Comparison of ENCODE assay signal across 8 cellular contexts in genomic region chr4:151362404-151363164, GRCh38. TPM values are rescaled to one million over a fixed set of nuclear protein-coding genes. Genes with fewer than 3 reads are reported as not detected.
DNase-seq lines count a peak whose midpoint lies in the region; TF ChIP-seq lines count a peak whose summit lies in the region.

No MANE protein-coding gene starts in this region.

- no peak overlapping the region for H3K4me2 ChIP-seq in GM23248 (ENCODE audit: unreplicated experiment)
- no peak overlapping the region for H3K4me2 ChIP-seq in Karpas-422 (ENCODE audit: low read depth, low read length, poor library complexity, severe bottlenecking)

- no peaks in the 10 kb centered on the region for H3F3A ChIP-seq in GM23248 (ENCODE audit: insufficient read depth)

- in situ Hi-C loops in GM23248 (cut with MboI) = loop anchor here (25.0 kb wide), 2 partner anchors 250 to 1025 kb away; no protein-coding TSS in a partner anchor

- H3K9me3 ChIP-seq in GM23248 (ENCODE audit: low read depth) (no peaks in the 10 kb centered on the region), Karpas-422 (ENCODE audit: low read length) (no peaks in the 10 kb centered on the region), neuron (ENCODE audit: low read length) (no peaks in the 10 kb centered on the region)

- 36 to 45% methylated on average over 11 to 14 of the region's 14 CpGs for WGBS in GM23248 (ENCODE audit: low coverage in 1 of 2, low lambda C conversion rate in 2 of 2, missing lambda C conversion rate in 2 of 2), 2 experiments

- no peaks in the 10 kb centered on the region for H3K79me2 ChIP-seq in GM23248 (ENCODE audit: insufficient read depth)
- no peaks in the 10 kb centered on the region for H3K79me2 ChIP-seq in Karpas-422 (ENCODE audit: low read length)

- H4K20me1 ChIP-seq in GM23248 (ENCODE audit: insufficient read depth) = no peaks in the 10 kb centered on the region
- no peaks in the 10 kb centered on the region for H4K20me1 ChIP-seq in Karpas-422 (ENCODE audit: insufficient read depth, low read depth, low read length)

- H2AFZ ChIP-seq in GM23248 (peak overlapping the region; percentile 80), Karpas-422 (ENCODE audit: low read length) (peak overlapping the region; percentile 32; the same call in 1 of the 2 replicates), neuron (ENCODE audit: low read depth, low read length) (peak overlapping the region; percentile 56)

- no peaks in the 10 kb centered on the region for H3K27me3 ChIP-seq in GM23248 (replicated peaks; ENCODE audit: insufficient read depth)
- no peaks in the 10 kb centered on the region for H3K27me3 ChIP-seq in Karpas-422 (ENCODE audit: low read length)
- no peaks in the 10 kb centered on the region for H3K27me3 ChIP-seq in neuron (ENCODE audit: insufficient read depth, low read length)

- H3K9me2 ChIP-seq in GM23248 (ENCODE audit: insufficient read depth) (no peaks in the 10 kb centered on the region), Karpas-422 (replicated peaks; ENCODE audit: insufficient read depth, low read length) (no peaks in the 10 kb centered on the region)

- DNase-seq in ELF-1 (ENCODE audit: low read depth, low spot score) = peak; percentile 87
- DNase-seq in GM23248 = peak; percentile 90
- DNase-seq in Karpas-422 = peak; percentile 96
- DNase-seq in RKO (ENCODE audit: low spot score) = peak; percentile 88
- DNase-seq in activated T-helper 1 cell treated with Interleukin-2 at 50 U/mL for 16 hours (ENCODE audit: low read depth) = peak; percentile 46
- peak; percentile 91 for DNase-seq in fibroblast of pulmonary artery (ENCODE audit: low read depth)
- peak; percentile 69 for DNase-seq in stromal cell of bone marrow (ENCODE audit: low read depth)

- H3K4me3 ChIP-seq in GM23248 (no peak overlapping the region), Karpas-422 (ENCODE audit: low read length) (no peak overlapping the region), fibroblast of pulmonary artery (replicated peaks; ENCODE audit: low read depth, low read length) (no peak overlapping the region), neuron (ENCODE audit: low read length) (no peak overlapping the region)

- H3K9ac ChIP-seq in GM23248 (no peak overlapping the region), Karpas-422 (ENCODE audit: low read length) (no peak overlapping the region)

- peak; percentile 100 for TF ChIP-seq CTCF in fibroblast of pulmonary artery (IDR thresholded peaks at IDR 0.05; ENCODE audit: low read length, missing control alignments)

- H3K36me3 ChIP-seq in GM23248 (ENCODE audit: low read depth) (no peaks in the 10 kb centered on the region), Karpas-422 (ENCODE audit: insufficient read depth, low read length) (no peaks in the 10 kb centered on the region), neuron (ENCODE audit: insufficient read depth, low read length) (no peaks in the 10 kb centered on the region)

- H3K27ac ChIP-seq in GM23248 (no peak overlapping the region), Karpas-422 (ENCODE audit: low read length) (no peak overlapping the region)

- H3K4me1 ChIP-seq in GM23248 (ENCODE audit: insufficient read depth) (no peaks in the 10 kb centered on the region), Karpas-422 (ENCODE audit: low read length) (no peaks in the 10 kb centered on the region), neuron (ENCODE audit: insufficient read depth, low read length) (peaks cover 8% of the 10 kb centered on the region)

RNA-seq across cellular contexts. Expression of gene SH3D19, which starts 37.2 kb away (rescaled TPM):
- 47.8 and 48.2 TPM in 2 replicates for total RNA-seq in GM23248 (2014; rRNA removed; shearing (Covaris generic))
- polyA plus RNA-seq in GM23248 (2016; fragmentation: Nextera tagmentation; extraction: Ambion mirVana) = 29.1 and 36.5 TPM in 2 replicates
- not detected in 2 replicates for total RNA-seq in Karpas-422 (2014; rRNA removed; shearing (Covaris generic); ENCODE audit: low replicate concordance)

RNA-seq across cellular contexts. Expression of gene FHIP1A, which starts 46.4 kb away (rescaled TPM):
- 0.11 TPM in 1 of 2 replicates, not detected in the other for total RNA-seq in GM23248 (2014; rRNA removed; shearing (Covaris generic))
- not detected in 2 replicates for polyA plus RNA-seq in GM23248 (2016; fragmentation: Nextera tagmentation; extraction: Ambion mirVana)
- not detected in 2 replicates for total RNA-seq in Karpas-422 (2014; rRNA removed; shearing (Covaris generic); ENCODE audit: low replicate concordance)

Comparison
In these comparisons a context has a peak if more than half of its experiments do, and no peak if none do; other contexts are left out.
1. DNase-seq: peak in every context shown above with its lines; median percentile 96 in Karpas-422; 91 in fibroblast of pulmonary artery; 90 in GM23248; 88 in RKO; 87 in ELF-1; 69 in stromal cell of bone marrow; 46 in activated T-helper 1 cell treated with Interleukin-2 at 50 U/mL for 16 hours.
2. RNA of gene SH3D19, which starts 37.2 kb away (total RNA-seq): 47.8 to 48.2 TPM in GM23248; not detected in Karpas-422; every median in the first group is over 10 times any median in the second.
3. Peak in every context shown above with its lines, with median percentiles within 50 percentile points of each other: H2AFZ ChIP-seq.